ENCODE assay signal across 10 cellular contexts in the genomic region with DNA sequence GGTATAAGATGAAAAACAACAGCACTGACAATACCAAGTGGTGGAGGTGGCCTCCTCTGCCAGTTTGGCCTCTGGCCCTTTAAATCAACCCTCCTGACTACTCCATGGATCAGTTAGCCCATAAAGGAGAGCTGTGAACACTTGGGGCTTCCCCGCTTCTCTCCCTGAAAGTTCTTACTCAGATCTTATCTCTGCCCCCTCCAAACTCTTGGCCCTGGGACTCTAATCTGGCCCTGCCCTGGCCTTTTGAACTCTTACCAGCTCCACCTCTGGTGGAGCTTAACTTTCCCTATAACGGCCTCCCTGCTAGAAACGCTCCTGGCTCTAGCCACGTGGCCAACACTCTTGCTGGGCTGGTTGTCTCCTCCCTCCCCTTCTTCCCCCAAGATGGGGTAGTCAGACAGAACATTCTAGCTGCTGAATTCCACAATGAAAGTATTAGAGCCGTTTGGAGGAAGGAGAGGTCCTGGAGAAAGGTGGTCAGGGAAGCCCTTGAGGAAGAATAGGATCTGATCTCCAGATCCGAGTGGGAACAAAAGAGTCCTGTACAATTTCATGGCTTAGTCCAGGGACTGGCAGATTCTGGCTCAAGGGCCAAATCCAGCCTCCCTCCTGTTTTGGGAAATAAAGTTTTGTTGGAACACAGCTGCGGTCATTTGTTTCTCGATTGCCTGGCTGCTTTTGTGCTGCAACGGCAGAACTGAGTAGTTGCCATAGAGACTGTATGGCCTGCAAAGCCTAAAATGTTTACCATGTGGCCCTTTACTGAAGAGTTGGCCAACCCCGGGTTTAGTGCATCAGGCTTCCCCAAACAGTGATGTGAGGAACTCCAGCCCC.
DNase-seq lines count a peak whose midpoint lies in the region; ATAC-seq and TF ChIP-seq lines count a peak whose summit lies in the region.
"Had no signal": no experiment of that assay in that cellular context is flagged by ENCODE, and none has a peak within 500 bp of the region (broad histone marks: within the 10 kb centered on the region; RNA-seq: fewer than 3 reads in every experiment).

No MANE protein-coding gene starts in this region.

- DNase-seq in DMS 273 (lab: John Stamatoyannopoulos, UW; ENCODE audit: unreplicated experiment) (peak; percentile 22), DMS 273 treated with DMSO at 0.1 percent for 48 hours (lab: John Stamatoyannopoulos, UW) (no peak), RPMI8226 (peak; percentile 31), nephron progenitor cell (no peak), posterior cingulate gyrus (no peak)
- DNase-seq: effector memory CD8-positive, alpha-beta T cell had no signal

- no peak for TF ChIP-seq CTCF in nephron progenitor cell (IDR thresholded peaks at IDR 0.05)

- no peak overlapping the region for H3K4me3 Mint-ChIP-seq in nephron progenitor cell
- H3K4me3 Mint-ChIP-seq: effector memory CD8-positive, alpha-beta T cell; mesothelial cell of epicardium had no signal

- no peaks in the 10 kb centered on the region for H3K36me3 Mint-ChIP-seq in nephron progenitor cell (ENCODE audit: low read depth)
- H3K36me3 Mint-ChIP-seq: mesothelial cell of epicardium had no signal

- intact Hi-C loops in posterior cingulate gyrus (cut with DNase I), result no loop called here

- peak overlapping the region; percentile 79 for H3K27ac Mint-ChIP-seq in nephron progenitor cell
- H3K27ac Mint-ChIP-seq: mesothelial cell of epicardium had no signal

- no peaks in the 10 kb centered on the region for H3K9me3 Mint-ChIP-seq in nephron progenitor cell
- H3K9me3 Mint-ChIP-seq: effector memory CD8-positive, alpha-beta T cell; mesothelial cell of epicardium had no signal

- peaks cover 53% of the 10 kb centered on the region for H3K4me1 Mint-ChIP-seq in nephron progenitor cell

- H3K27me3 Mint-ChIP-seq in nephron progenitor cell (ENCODE audit: low read depth, poor library complexity), result no peaks in the 10 kb centered on the region

- ATAC-seq in GM21786 (IDR thresholded peaks at IDR 0.05; ENCODE audit: unreplicated experiment) (peak; percentile 45), HG03354 (IDR thresholded peaks at IDR 0.05; ENCODE audit: poor library complexity, severe bottlenecking, unreplicated experiment) (no peak), HG03460 (IDR thresholded peaks at IDR 0.05; ENCODE audit: unreplicated experiment) (no peak)
- ATAC-seq: effector memory CD8-positive, alpha-beta T cell had no signal

Comparison
In these comparisons a context has a peak if more than half of its experiments do, and no peak if none do; other contexts are left out.
1. DNase-seq: peak in DMS 273 (single experiment) and RPMI8226 (single experiment); none in DMS 273 treated with DMSO at 0.1 percent for 48 hours (single experiment), nephron progenitor cell (single experiment) and posterior cingulate gyrus (0 of 10).